Comparison of ENCODE assay signal across 31 cellular contexts in genomic region chr13:111243981-111244380, GRCh38.
"Had no signal": no experiment of that assay in that cellular context is flagged by ENCODE, and none has a peak within 500 bp of the region (broad histone marks: within the 10 kb centered on the region; RNA-seq: fewer than 3 reads in every experiment).

No MANE protein-coding gene starts in this region.

- ATAC-seq: activated naive CD4-positive, alpha-beta T cell treated with anti-CD3 and anti-CD28 coated beads, Interleukin-2, amount 50 U/mL, for 72 hours; activated naive CD8-positive, alpha-beta T cell treated with anti-CD3 and anti-CD28 coated beads, Interleukin-2, amount 50 U/mL, for 24 hours; activated T-cell treated with anti-CD3 and anti-CD28 coated beads, Interleukin-2, amount 50 U/mL, for 4 hours; activated T-cell treated with anti-CD3 and anti-CD28 coated beads, Interleukin-2, amount 50 U/mL, for 72 hours; activated T-helper 17 cell treated with anti-CD3 and anti-CD28 coated beads, Interleukin-2, amount 50 U/mL, for 72 hours; body of pancreas had no signal

- H3K4me1 ChIP-seq: breast epithelium had no signal

- DNase-seq: activated effector memory CD4-positive, alpha-beta T cell treated with anti-CD3 and anti-CD28 coated beads, Interleukin-2, amount 50 U/mL, for 16 hours; activated effector memory CD4-positive, alpha-beta T cell treated with Interleukin-2 at 50 U/mL for 16 hours; activated gamma-delta T cell; activated gamma-delta T cell treated with Interleukin-2 at 50 U/mL for 16 hours; activated naive CD4-positive, alpha-beta T cell; activated naive CD4-positive, alpha-beta T cell treated with anti-CD3 and anti-CD28 coated beads for 36 hours; activated naive CD4-positive, alpha-beta T cell treated with anti-CD3 and anti-CD28 coated beads, Interleukin-2, amount 10 ng/mL, durations not matched to agents 7 days and 5 days; activated naive CD4-positive, alpha-beta T cell treated with anti-CD3 and anti-CD28 coated beads, Interleukin-2, amount 50 U/mL, for 16 hours; activated naive CD4-positive, alpha-beta T cell treated with Interleukin-2 at 50 U/mL for 16 hours; activated naive CD8-positive, alpha-beta T cell treated with anti-CD3 and anti-CD28 coated beads for 36 hours; activated naive CD8-positive, alpha-beta T cell treated with anti-CD3 and anti-CD28 coated beads, Interleukin-2, amount 10 ng/mL, durations not matched to agents 7 days and 5 days; activated naive CD8-positive, alpha-beta T cell treated with anti-CD3 and anti-CD28 coated beads, Interleukin-2, amount 50 U/mL, for 24 hours; activated T-cell treated with anti-CD3 and anti-CD28 coated beads, Interleukin-2, amount 50 U/mL, for 24 hours; activated T-cell treated with anti-CD3 and anti-CD28 coated beads, Interleukin-2, amount 50 U/mL, for 4 hours; activated T-cell treated with anti-CD3 and anti-CD28 coated beads, Interleukin-2, amount 50 U/mL, for 48 hours; activated T-cell treated with anti-CD3 and anti-CD28 coated beads, Interleukin-2, amount 50 U/mL, for 72 hours; adrenal gland; amniotic stem cell; amygdala; anterior cingulate cortex; aorta; body of pancreas; brain microvascular endothelial cell; caudate nucleus; central memory CD4-positive, alpha-beta T cell; cerebellar nuclear complex had no signal

- H3K27ac ChIP-seq: adrenal gland, ascending aorta, body of pancreas, brain microvascular endothelial cell, breast epithelium, cardiac muscle cell had no signal

- H3K4me3 ChIP-seq: adrenal gland, ascending aorta, body of pancreas, breast epithelium, cardiac muscle cell had no signal

- H3K27me3 ChIP-seq: adrenal gland, ascending aorta, body of pancreas, brain microvascular endothelial cell, breast epithelium, cardiac muscle cell had no signal

- H3K36me3 ChIP-seq: breast epithelium had no signal

- H3K9me3 ChIP-seq: adrenal gland, ascending aorta, body of pancreas, breast epithelium had no signal
